1 cellular context compared by ENCODE assay signal in the genomic region with DNA sequence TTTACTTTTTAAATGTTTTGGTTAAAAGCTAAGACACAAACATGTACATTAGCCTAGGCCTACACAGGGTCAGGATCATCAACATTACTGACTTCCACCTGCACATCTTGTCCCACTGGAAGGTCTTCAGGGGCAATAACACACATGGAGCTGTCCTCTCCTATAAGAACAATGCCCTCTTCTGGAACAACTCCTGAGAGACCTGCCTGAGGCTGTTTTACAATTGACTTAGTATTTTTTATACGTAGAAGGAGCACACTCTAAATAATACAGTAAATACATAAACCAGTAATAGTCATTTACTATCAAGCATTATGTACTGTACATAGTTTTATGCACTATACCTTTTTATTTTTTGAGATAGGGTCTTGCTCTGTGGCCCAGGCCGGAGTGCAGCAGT.
TF ChIP-seq lines count a peak whose summit lies in the region.

No MANE protein-coding gene starts in this region.

TF ChIP-seq in HepG2, 621 proteins besides CTCF, POLR2A, EP300 and RAD21:
- no peak for TF ChIP-seq SMARCC2 (IDR thresholded peaks at IDR 0.05)
- no peak for TF ChIP-seq PAWR (CRISPR knock-in tag; IDR thresholded peaks at IDR 0.05; ENCODE audit: borderline replicate concordance)
- TF ChIP-seq, protein P1, sequence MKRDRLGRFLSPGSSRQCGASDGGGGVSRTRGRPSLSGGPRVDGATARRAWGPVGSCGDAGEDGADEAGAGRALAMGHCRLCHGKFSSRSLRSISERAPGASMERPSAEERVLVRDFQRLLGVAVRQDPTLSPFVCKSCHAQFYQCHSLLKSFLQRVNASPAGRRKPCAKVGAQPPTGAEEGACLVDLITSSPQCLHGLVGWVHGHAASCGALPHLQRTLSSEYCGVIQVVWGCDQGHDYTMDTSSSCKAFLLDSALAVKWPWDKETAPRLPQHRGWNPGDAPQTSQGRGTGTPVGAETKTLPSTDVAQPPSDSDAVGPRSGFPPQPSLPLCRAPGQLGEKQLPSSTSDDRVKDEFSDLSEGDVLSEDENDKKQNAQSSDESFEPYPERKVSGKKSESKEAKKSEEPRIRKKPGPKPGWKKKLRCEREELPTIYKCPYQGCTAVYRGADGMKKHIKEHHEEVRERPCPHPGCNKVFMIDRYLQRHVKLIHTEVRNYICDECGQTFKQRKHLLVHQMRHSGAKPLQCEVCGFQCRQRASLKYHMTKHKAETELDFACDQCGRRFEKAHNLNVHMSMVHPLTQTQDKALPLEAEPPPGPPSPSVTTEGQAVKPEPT (CRISPR knock-in tag; IDR thresholded peaks at IDR 0.05; ENCODE audit: low read depth): no peak
- TF ChIP-seq HNRNPLL (IDR thresholded peaks at IDR 0.05; ENCODE audit: low read depth, low read length, poor library complexity, severe bottlenecking): no peak
- no peak for TF ChIP-seq ZNF33A (CRISPR knock-in tag; IDR thresholded peaks at IDR 0.05; ENCODE audit: borderline replicate concordance)
- TF ChIP-seq MED13 (CRISPR knock-in tag; IDR thresholded peaks at IDR 0.05): no peak
- TF ChIP-seq HOXA3 (CRISPR knock-in tag; IDR thresholded peaks at IDR 0.05): no peak
- TF ChIP-seq JUNB (CRISPR knock-in tag; IDR thresholded peaks at IDR 0.05; ENCODE audit: borderline replicate concordance): no peak
- TF ChIP-seq AHR (CRISPR knock-in tag; IDR thresholded peaks at IDR 0.05): no peak
- no peak for TF ChIP-seq MEF2D (CRISPR knock-in tag; IDR thresholded peaks at IDR 0.05)
- no peak for TF ChIP-seq NFE2 (CRISPR knock-in tag; IDR thresholded peaks at IDR 0.05)
- TF ChIP-seq, protein P2, sequence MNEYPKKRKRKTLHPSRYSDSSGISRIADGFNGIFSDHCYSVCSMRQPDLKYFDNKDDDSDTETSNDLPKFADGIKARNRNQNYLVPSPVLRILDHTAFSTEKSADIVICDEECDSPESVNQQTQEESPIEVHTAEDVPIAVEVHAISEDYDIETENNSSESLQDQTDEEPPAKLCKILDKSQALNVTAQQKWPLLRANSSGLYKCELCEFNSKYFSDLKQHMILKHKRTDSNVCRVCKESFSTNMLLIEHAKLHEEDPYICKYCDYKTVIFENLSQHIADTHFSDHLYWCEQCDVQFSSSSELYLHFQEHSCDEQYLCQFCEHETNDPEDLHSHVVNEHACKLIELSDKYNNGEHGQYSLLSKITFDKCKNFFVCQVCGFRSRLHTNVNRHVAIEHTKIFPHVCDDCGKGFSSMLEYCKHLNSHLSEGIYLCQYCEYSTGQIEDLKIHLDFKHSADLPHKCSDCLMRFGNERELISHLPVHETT (CRISPR knock-in tag; conservative IDR thresholded peaks at IDR 0.05): no peak
- no peak for TF ChIP-seq IRX3 (CRISPR knock-in tag; IDR thresholded peaks at IDR 0.05; ENCODE audit: borderline replicate concordance, low read depth)
- TF ChIP-seq RBM22 (optimal IDR thresholded peaks at IDR 0.05; ENCODE audit: low read length): no peak
- TF ChIP-seq, protein P3, sequence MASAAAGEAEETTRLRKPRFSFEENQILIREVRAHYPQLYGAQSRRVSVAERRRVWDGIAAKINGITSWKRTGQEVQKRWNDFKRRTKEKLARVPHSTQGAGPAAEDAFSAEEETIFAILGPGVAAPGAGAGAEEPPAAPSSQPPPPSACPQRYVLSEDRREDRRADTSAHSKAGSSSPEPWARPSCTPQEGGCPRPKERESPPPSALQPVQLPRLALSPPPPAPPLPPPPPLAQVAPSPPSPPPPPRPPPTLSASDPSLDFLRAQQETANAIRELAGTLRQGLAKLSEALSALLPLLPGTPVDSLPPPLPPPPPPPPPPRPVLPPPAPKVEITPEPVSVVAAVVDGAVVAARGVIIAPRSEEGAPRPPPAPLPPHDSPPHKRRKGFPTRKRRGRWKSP (CRISPR knock-in tag; IDR thresholded peaks at IDR 0.05): no peak
